Comparison of ENCODE assay signal across 28 cellular contexts in the genomic region with DNA sequence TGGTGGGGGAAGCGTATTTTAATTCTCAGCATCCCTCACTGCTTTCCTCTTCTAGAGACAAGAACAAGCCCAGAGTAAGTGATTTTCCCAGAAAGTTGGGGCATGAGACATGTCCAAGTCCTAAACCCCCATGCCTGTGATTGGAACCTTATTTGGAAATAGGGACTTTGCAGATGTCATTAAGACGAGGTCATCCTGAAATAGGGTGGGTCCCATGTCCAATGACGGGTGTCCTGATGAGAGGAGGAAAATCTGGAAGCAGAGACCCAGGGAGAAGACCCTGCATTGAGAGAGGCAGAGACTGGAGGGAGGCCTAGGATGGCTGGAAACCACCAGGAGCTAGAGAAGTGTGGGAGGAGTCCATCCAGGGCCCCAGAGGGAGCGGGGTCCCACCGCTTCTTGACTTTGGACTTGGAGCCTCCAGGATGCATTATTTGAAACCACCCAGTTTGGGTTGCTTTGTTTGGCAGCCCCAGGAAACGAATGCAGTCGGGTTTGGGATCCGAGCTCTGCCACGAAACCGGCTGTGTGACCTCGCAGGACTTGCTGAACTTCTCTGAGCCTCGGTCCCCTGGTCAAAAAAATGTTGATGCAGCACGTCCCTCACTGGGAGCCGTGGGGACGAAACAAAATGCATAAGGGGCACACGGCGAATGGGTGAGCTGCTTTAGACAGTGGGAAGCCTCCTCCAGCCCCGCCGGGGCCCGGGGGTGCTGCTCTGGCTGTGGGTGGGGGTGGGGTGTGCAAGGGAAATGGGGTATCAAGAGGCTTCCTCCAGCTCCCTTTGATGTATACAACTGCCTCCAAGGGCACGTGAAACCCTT.
A peak's percentile ranks its signal among the peaks of the same experiment; 100 is the strongest.
DNase-seq lines count a peak whose midpoint lies in the region; ATAC-seq, FAIRE-seq and TF ChIP-seq lines count a peak whose summit lies in the region.
"Had no signal": no experiment of that assay in that cellular context is flagged by ENCODE, and none has a peak within 500 bp of the region (broad histone marks: within the 10 kb centered on the region; RNA-seq: fewer than 3 reads in every experiment).

No MANE protein-coding gene starts in this region.

- BruUV-seq in HepG2 (replicated peaks; lab: Mats Ljungman, UMichigan) = no TSS peak

- TF ChIP-seq POLR2A in HepG2 (IDR thresholded peaks at IDR 0.05; ENCODE audit: insufficient read depth in 1 of 2, low read depth in 2 of 2, low read length in 2 of 2) = no peak
- TF ChIP-seq POLR2A in sigmoid colon (IDR thresholded peaks at IDR 0.05) = no peak

- in situ Hi-C loops in HepG2 (cut with HindIII; ENCODE audit: extremely low pct_ligation_motif_present, low pct_unique_long_range_greater_than_20kb) = no loop called here

- no peak overlapping the region for H3K4me3 ChIP-seq in RWPE2 (ENCODE audit: severe bottlenecking)
- no peak overlapping the region for H3K4me3 ChIP-seq in HepG2 (replicated peaks in 1 of 3; ENCODE audit: insufficient read depth in 1 of 3, low read depth in 2 of 3, low read length in 3 of 3)
- H3K4me3 ChIP-seq in sigmoid colon = no peak overlapping the region
- H3K4me3 ChIP-seq: adrenal gland, lung, Peyer's patch, SJSA1, thoracic aorta had no signal

- no peak for ATAC-seq in RWPE2 (ENCODE audit: low read depth)
- ATAC-seq in HepG2 = no peak

- TF ChIP-seq CTCF in RWPE2 (IDR thresholded peaks at IDR 0.05; ENCODE audit: poor library complexity, severe bottlenecking) = no peak
- TF ChIP-seq CTCF in HepG2 (CRISPR knock-in tag; IDR thresholded peaks at IDR 0.05) = no peak
- no peak for TF ChIP-seq CTCF in sigmoid colon (IDR thresholded peaks at IDR 0.05)

- CTCF ChIA-PET in HepG2 (lab: Yijun Ruan, JAX; ENCODE audit: low intra/inter-chr PET ratio, low total read pairs) = no interaction called here

- no peak overlapping the region for H2AFZ ChIP-seq in HepG2 (ENCODE audit: low read length)

- no peak overlapping the region for H3K9ac ChIP-seq in HepG2 (ENCODE audit: insufficient read depth, low read depth, low read length)

- POLR2A ChIA-PET in HepG2 (lab: Yijun Ruan, JAX) = no interaction called here

- H3K27ac ChIP-seq in RWPE2 (ENCODE audit: poor library complexity, severe bottlenecking) = no peak overlapping the region
- no peak overlapping the region for H3K27ac ChIP-seq in HepG2 (ENCODE audit: extremely low read length, insufficient read depth, low read length)
- H3K27ac ChIP-seq in sigmoid colon = no peak overlapping the region
- H3K27ac ChIP-seq: adrenal gland, epithelial cell of prostate, Peyer's patch, SJSA1, thoracic aorta had no signal

- H3K79me2 ChIP-seq in HepG2 (ENCODE audit: insufficient read depth, low read length) = no peaks in the 10 kb centered on the region

- no peak for TF ChIP-seq RAD21 in HepG2 (CRISPR knock-in tag; IDR thresholded peaks at IDR 0.05)

- H3K4me2 ChIP-seq in HepG2 (ENCODE audit: low read depth, low read length) = no peak overlapping the region

- no peaks in the 10 kb centered on the region for H3K9me3 ChIP-seq in RWPE2 (ENCODE audit: severe bottlenecking)
- no peaks in the 10 kb centered on the region for H3K9me3 ChIP-seq in HepG2 (ENCODE audit: low read length)
- no peaks in the 10 kb centered on the region for H3K9me3 ChIP-seq in sigmoid colon
- H3K9me3 ChIP-seq: adrenal gland, Peyer's patch, SJSA1, thoracic aorta had no signal

- H3K36me3 ChIP-seq in RWPE2 (ENCODE audit: low read depth) (no peaks in the 10 kb centered on the region), HepG2 (replicated peaks in 1 of 2; ENCODE audit: control insufficient read depth in 1 of 2, insufficient read depth in 2 of 2, low read length in 2 of 2) (no peaks in the 10 kb centered on the region), sigmoid colon (no peaks in the 10 kb centered on the region)
- H3K36me3 ChIP-seq: adrenal gland, Peyer's patch, SJSA1, thoracic aorta had no signal

- WGBS in HepG2 (ENCODE audit: low lambda C conversion rate) = 13% methylated on average over 16 of the region's 21 CpGs
- WGBS in sigmoid colon, 2 donors = 65 to 68% methylated on average over 21 of the region's 21 CpGs

- peak; percentile 26 for DNase-seq in activated CD8-positive, alpha-beta memory T cell treated with anti-CD3 and anti-CD28 coated beads, Interleukin-2, amount 50 U/mL, for 48 hours
- DNase-seq in activated CD8-positive, alpha-beta memory T cell treated with anti-CD3 and anti-CD28 coated beads for 24 hours = no peak
- peak; percentile 33 for DNase-seq in RWPE2 (ENCODE audit: low spot score)
- no peak for DNase-seq in HepG2 (ENCODE audit: low spot score)
- DNase-seq in sigmoid colon = peak; percentile 45
- no peak for DNase-seq in SW 1271 (lab: John Stamatoyannopoulos, UW)
- DNase-seq in stimulated activated naive CD4-positive, alpha-beta T cell treated with Interleukin-2 at 50 U/mL for 16 hours (lab: John Stamatoyannopoulos, UW) = no peak
- no peak for DNase-seq in effector CD4-positive, alpha-beta T cell
- DNase-seq: activated CD4-positive, alpha-beta memory T cell treated with anti-CD3 and anti-CD28 coated beads, Interleukin-2, amount 10 ng/mL, durations not matched to agents 7 days and 5 days; CD4-positive, alpha-beta T cell; EL; GOT3; IMR-90; NCI-H1048; NCI-H1694 treated with DMSO at 0.1 percent for 48 hours; NCI-H524 treated with DMSO at 0.1 percent for 48 hours; NK-92 treated with Interleukin-12 subunit alpha and Interleukin-12 subunit beta, amount 100 ng/mL, for 24 hours; stimulated activated naive CD4-positive, alpha-beta T cell; T-helper 1 cell had no signal

- intact Hi-C loops in HepG2 (cut with micrococcal nuclease; ENCODE audit: unreplicated experiment) = no loop called here
- intact Hi-C loops in sigmoid colon (cut with DNase I) = no loop called here

- H3K27me3 ChIP-seq in RWPE2 (ENCODE audit: insufficient read depth, poor library complexity, severe bottlenecking) (peaks cover 33% of the 10 kb centered on the region), HepG2 (ENCODE audit: control insufficient read depth in 1 of 2, insufficient read depth in 2 of 2, low read length in 2 of 2) (peaks cover 9 to 84% of the 10 kb centered on the region in 2 experiments; a peak in 4 of 5 replicates), sigmoid colon (peaks cover 0 to 57% (median 0%) of the 10 kb centered on the region in 3 donors)
- H3K27me3 ChIP-seq: adrenal gland, Peyer's patch, SJSA1 had no signal

- FAIRE-seq in HepG2 (lab: Jason Lieb, UNC) = no peak
- FAIRE-seq: D721Med, GM12891, islet of Langerhans had no signal

- H4K20me1 ChIP-seq in HepG2 (ENCODE audit: insufficient read depth, low read length) = no peaks in the 10 kb centered on the region

- TF ChIP-seq EP300 in HepG2 (IDR thresholded peaks at IDR 0.05; ENCODE audit: low read depth in 2 of 2, low read length in 2 of 2) (no peak), HepG2 (CRISPR knock-in tag; IDR thresholded peaks at IDR 0.05; ENCODE audit: borderline replicate concordance) (no peak), sigmoid colon (IDR thresholded peaks at IDR 0.05) (no peak)

- no peaks in the 10 kb centered on the region for H3K4me1 ChIP-seq in RWPE2 (ENCODE audit: insufficient read depth, poor library complexity, severe bottlenecking)
- no peaks in the 10 kb centered on the region for H3K4me1 ChIP-seq in HepG2 (ENCODE audit: insufficient read depth, low read length)
- no peaks in the 10 kb centered on the region for H3K4me1 ChIP-seq in sigmoid colon
- H3K4me1 ChIP-seq: adrenal gland, Peyer's patch, SJSA1 had no signal

TF ChIP-seq in HepG2, 621 proteins besides CTCF, POLR2A, EP300 and RAD21:
- TF ChIP-seq ZNF768 (CRISPR knock-in tag; IDR thresholded peaks at IDR 0.05) = peak; percentile 91
- TF ChIP-seq, protein P1, sequence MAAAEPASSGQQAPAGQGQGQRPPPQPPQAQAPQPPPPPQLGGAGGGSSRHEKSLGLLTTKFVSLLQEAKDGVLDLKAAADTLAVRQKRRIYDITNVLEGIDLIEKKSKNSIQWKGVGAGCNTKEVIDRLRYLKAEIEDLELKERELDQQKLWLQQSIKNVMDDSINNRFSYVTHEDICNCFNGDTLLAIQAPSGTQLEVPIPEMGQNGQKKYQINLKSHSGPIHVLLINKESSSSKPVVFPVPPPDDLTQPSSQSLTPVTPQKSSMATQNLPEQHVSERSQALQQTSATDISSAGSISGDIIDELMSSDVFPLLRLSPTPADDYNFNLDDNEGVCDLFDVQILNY (CRISPR knock-in tag; conservative IDR thresholded peaks at IDR 0.05) = no peak

Comparison
In these comparisons a context has a peak if more than half of its experiments do, and no peak if none do; other contexts are left out.
1. DNase-seq: peak in activated CD8-positive, alpha-beta memory T cell treated with anti-CD3 and anti-CD28 coated beads, Interleukin-2, amount 50 U/mL, for 48 hours (single experiment), RWPE2 (single experiment) and sigmoid colon (single experiment); none in activated CD8-positive, alpha-beta memory T cell treated with anti-CD3 and anti-CD28 coated beads for 24 hours (single experiment), HepG2 (single experiment), SW 1271 (0 of 2), stimulated activated naive CD4-positive, alpha-beta T cell treated with Interleukin-2 at 50 U/mL for 16 hours (single experiment) and effector CD4-positive, alpha-beta T cell (single experiment).